ENCODE assay signal across 11 cellular contexts in the genomic region with DNA sequence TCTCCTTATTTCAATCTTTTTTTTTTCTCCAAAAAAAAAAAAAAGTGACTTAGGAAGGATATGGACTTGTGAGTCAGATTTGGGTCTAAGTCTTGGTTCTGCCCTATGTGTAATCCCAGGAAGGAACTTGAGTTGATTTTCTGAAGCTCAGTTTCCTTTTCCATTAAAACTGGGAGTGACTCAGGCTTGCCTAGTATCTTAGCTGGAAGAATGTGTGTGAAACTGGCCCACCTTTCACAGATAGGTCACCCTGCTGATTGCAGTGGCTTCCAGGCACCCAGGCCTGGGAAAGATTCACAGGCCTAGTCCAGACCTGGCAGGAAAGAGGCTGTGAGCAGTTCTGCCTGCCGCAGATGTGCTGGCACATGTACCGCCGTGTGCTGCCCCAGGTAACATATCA.
DNase-seq lines count a peak whose midpoint lies in the region; TF ChIP-seq lines count a peak whose summit lies in the region.
"Had no signal": no experiment of that assay in that cellular context is flagged by ENCODE, and none has a peak within 500 bp of the region (broad histone marks: within the 10 kb centered on the region; RNA-seq: fewer than 3 reads in every experiment).

No MANE protein-coding gene starts in this region.

- no peaks in the 10 kb centered on the region for H3K27me3 Mint-ChIP-seq in endodermal cell (ENCODE audit: insufficient read depth)
- H3K27me3 Mint-ChIP-seq in osteocyte (ENCODE audit: unreplicated experiment): no peaks in the 10 kb centered on the region

- TF ChIP-seq POLR2A in vagina (IDR thresholded peaks at IDR 0.05): no peak

- H3K36me3 Mint-ChIP-seq in endodermal cell (ENCODE audit: low read depth) (no peaks in the 10 kb centered on the region), osteocyte (ENCODE audit: unreplicated experiment) (no peaks in the 10 kb centered on the region)

- no peaks in the 10 kb centered on the region for H3K36me3 ChIP-seq in endodermal cell (ENCODE audit: control insufficient read depth, insufficient read depth, low read length)
- no peaks in the 10 kb centered on the region for H3K36me3 ChIP-seq in vagina
- H3K36me3 ChIP-seq: BLaER1, lower lobe of right lung had no signal

- H3K9me3 Mint-ChIP-seq in endodermal cell (no peaks in the 10 kb centered on the region), osteocyte (ENCODE audit: unreplicated experiment) (no peaks in the 10 kb centered on the region)

- H3K4me3 Mint-ChIP-seq in endodermal cell (no peak overlapping the region), osteocyte (ENCODE audit: unreplicated experiment) (no peak overlapping the region)

- no peak overlapping the region for H3K9ac ChIP-seq in endodermal cell (ENCODE audit: extremely low read depth, low read length, poor library complexity, severe bottlenecking)
- H3K9ac ChIP-seq: BLaER1 had no signal

- peak overlapping the region; percentile 80 for H3K27ac Mint-ChIP-seq in endodermal cell
- no peak overlapping the region for H3K27ac Mint-ChIP-seq in osteocyte (ENCODE audit: unreplicated experiment)

- no peak overlapping the region for H3K4me3 ChIP-seq in endodermal cell (ENCODE audit: low read length)
- no peak overlapping the region for H3K4me3 ChIP-seq in vagina
- H3K4me3 ChIP-seq: BLaER1, lower lobe of right lung had no signal

- H3K4me1 Mint-ChIP-seq in endodermal cell (peaks cover 16% of the 10 kb centered on the region), osteocyte (ENCODE audit: unreplicated experiment) (peaks cover 9% of the 10 kb centered on the region)

- H3K4me1 ChIP-seq in endodermal cell (ENCODE audit: control insufficient read depth, insufficient read depth, low read length) (no peaks in the 10 kb centered on the region), vagina (peaks cover 38% of the 10 kb centered on the region)
- H3K4me1 ChIP-seq: BLaER1 had no signal

- H3K27ac ChIP-seq in endodermal cell (ENCODE audit: low read depth, low read length) (no peak overlapping the region), vagina (peak overlapping the region; percentile 90)
- H3K27ac ChIP-seq: BLaER1, lower lobe of right lung had no signal

- no peaks in the 10 kb centered on the region for H3K27me3 ChIP-seq in endodermal cell (ENCODE audit: control insufficient read depth, insufficient read depth, low read length, poor library complexity, severe bottlenecking)
- no peaks in the 10 kb centered on the region for H3K27me3 ChIP-seq in vagina
- H3K27me3 ChIP-seq: BLaER1 had no signal

- peak; percentile 2 for DNase-seq in stimulated activated CD4-positive, alpha-beta T cell treated with anti-CD3 and anti-CD28 coated beads, Interleukin-1b, Interleukin-23, amount 100 ng/mL, for 48 hours
- no peak for DNase-seq in stimulated activated CD4-positive, alpha-beta T cell treated with anti-CD3 and anti-CD28 coated beads, Interleukin-4, amount 100 ng/mL, for 24 hours
- DNase-seq in endodermal cell (peak; percentile 66), lung microvascular endothelial cell (ENCODE audit: low read depth in 2 of 2) (peak; percentile 84 to 100), vagina (ENCODE audit: extremely low spot score in 2 of 2) (no peak), osteocyte (ENCODE audit: extremely low spot score, unreplicated experiment) (no peak)
- no peak for DNase-seq in activated effector memory CD4-positive, alpha-beta T cell treated with anti-CD3 and anti-CD28 coated beads, Interleukin-2, amount 50 U/mL, for 16 hours
- no peak for DNase-seq in stimulated activated CD4-positive, alpha-beta T cell treated with anti-CD3 and anti-CD28 coated beads, Interleukin-2, amount 100 ng/mL, for 48 hours
- DNase-seq: Kasumi-1, lower lobe of right lung had no signal

- 86 to 95% methylated on average over 3 of the region's 3 CpGs for WGBS in endodermal cell (ENCODE audit: insufficient coverage in 1 of 2, insufficient read length in 1 of 2), 2 experiments

- H3K9me3 ChIP-seq in endodermal cell (ENCODE audit: control insufficient read depth, low read length) (no peaks in the 10 kb centered on the region), vagina (no peaks in the 10 kb centered on the region)
- H3K9me3 ChIP-seq: BLaER1, lower lobe of right lung had no signal

- intact Hi-C loops in vagina (cut with DNase I): no loop called here

- TF ChIP-seq CTCF in endodermal cell (conservative IDR thresholded peaks at IDR 0.05): no peak
- no peak for TF ChIP-seq CTCF in vagina (IDR thresholded peaks at IDR 0.05)
- no peak for TF ChIP-seq CTCF in osteocyte (IDR thresholded peaks at IDR 0.05)

Comparison
In these comparisons a context has a peak if more than half of its experiments do, and no peak if none do; other contexts are left out.
1. DNase-seq: peak in stimulated activated CD4-positive, alpha-beta T cell treated with anti-CD3 and anti-CD28 coated beads, Interleukin-1b, Interleukin-23, amount 100 ng/mL, for 48 hours (single experiment), endodermal cell (single experiment) and lung microvascular endothelial cell (2 of 2); none in stimulated activated CD4-positive, alpha-beta T cell treated with anti-CD3 and anti-CD28 coated beads, Interleukin-4, amount 100 ng/mL, for 24 hours (single experiment), vagina (0 of 2), osteocyte (single experiment), activated effector memory CD4-positive, alpha-beta T cell treated with anti-CD3 and anti-CD28 coated beads, Interleukin-2, amount 50 U/mL, for 16 hours (single experiment) and stimulated activated CD4-positive, alpha-beta T cell treated with anti-CD3 and anti-CD28 coated beads, Interleukin-2, amount 100 ng/mL, for 48 hours (0 of 2).